In genomic region chr2:164535280-164536025, GRCh38 we compare ENCODE assay signal across 2 cellular contexts.
A peak's percentile ranks its signal among the peaks of the same experiment; 100 is the strongest.
TF ChIP-seq lines count a peak whose summit lies in the region.

No MANE protein-coding gene starts in this region.

TF ChIP-seq in A549, 52 proteins besides CTCF, POLR2A, EP300 and RAD21:
- TF ChIP-seq USF2 (IDR thresholded peaks at IDR 0.05) = no peak
- TF ChIP-seq RCOR1 (IDR thresholded peaks at IDR 0.05; ENCODE audit: low read depth, low read length) = no peak
- no peak for TF ChIP-seq ZC3H11A (IDR thresholded peaks at IDR 0.05)
- no peak for TF ChIP-seq HES2 (IDR thresholded peaks at IDR 0.05)
- no peak for TF ChIP-seq HEYL (CRISPR knock-in tag; IDR thresholded peaks at IDR 0.05)
- TF ChIP-seq CBX2 (IDR thresholded peaks at IDR 0.05; ENCODE audit: borderline replicate concordance, low read depth) = no peak
- TF ChIP-seq HOXB13 (CRISPR knock-in tag; IDR thresholded peaks at IDR 0.05; ENCODE audit: low read depth) = no peak
- TF ChIP-seq CBX8 (IDR thresholded peaks at IDR 0.05) = no peak
- TF ChIP-seq ESRRA (IDR thresholded peaks at IDR 0.05; ENCODE audit: borderline replicate concordance, low read length) = no peak
- no peak for TF ChIP-seq ELK1 (IDR thresholded peaks at IDR 0.05; ENCODE audit: low read depth, low read length)
- no peak for TF ChIP-seq HOXA7 (CRISPR knock-in tag; IDR thresholded peaks at IDR 0.05)
- TF ChIP-seq RNF2 (IDR thresholded peaks at IDR 0.05; ENCODE audit: borderline replicate concordance, low read depth) = no peak

TF ChIP-seq in neural cell, 6 proteins besides CTCF, POLR2A, EP300 and RAD21 (continued from another document):
- TF ChIP-seq REST (IDR thresholded peaks at IDR 0.05; ENCODE audit: borderline replicate concordance) (peak; percentile 25), EZH2 (IDR thresholded peaks at IDR 0.05; ENCODE audit: borderline replicate concordance, insufficient read depth, low read length, poor library complexity, severe bottlenecking) (no peak), POLR2AphosphoS5 (IDR thresholded peaks at IDR 0.05) (peak; percentile 94), TAF1 (IDR thresholded peaks at IDR 0.05; ENCODE audit: low read depth) (no peak), SMC3 (conservative IDR thresholded peaks at IDR 0.05; ENCODE audit: poor library complexity) (no peak)
